ENCODE assay signal across 7 cellular contexts in genomic region chr11:125056111-125056510, GRCh38. TPM values are rescaled to one million over a fixed set of nuclear protein-coding genes. Genes with fewer than 3 reads are reported as not detected.
DNase-seq lines count a peak whose midpoint lies in the region; ATAC-seq, FAIRE-seq and TF ChIP-seq lines count a peak whose summit lies in the region.
"Not testable (repeated sequence)": the region's sequence is repeated elsewhere in the genome, so short reads cannot be mapped to it uniquely, and the experiment has no call there.
"Had no signal": no experiment of that assay in that cellular context is flagged by ENCODE, and none has a peak within 500 bp of the region (broad histone marks: within the 10 kb centered on the region; RNA-seq: fewer than 3 reads in every experiment).

No MANE protein-coding gene starts in this region.

- in situ Hi-C loops in K562 (cut with MboI), result not testable (repeated sequence)

- not testable (repeated sequence) for H2AFZ ChIP-seq in PC-9; K562 (ENCODE audit: low read depth, low read length)

- WGBS in K562 (ENCODE audit: insufficient coverage, low coverage, missing lambda C conversion rate), result 100% methylated on average over 1 of the region's 2 CpGs

- not testable (repeated sequence) for TF ChIP-seq POLR2A in K562 (conservative IDR thresholded peaks at IDR 0.05)

- not testable (repeated sequence) for H3K27me3 ChIP-seq in PC-9 (ENCODE audit: insufficient read depth, low read depth); K562 (ENCODE audit: control insufficient read depth in 2 of 2, insufficient read depth in 2 of 2, low read length in 2 of 2)

- not testable (repeated sequence) for H3K9me2 ChIP-seq in PC-9 (ENCODE audit: insufficient read depth)

- not testable (repeated sequence) for FAIRE-seq in K562 (lab: Jason Lieb, UNC)

- not testable (repeated sequence) for ATAC-seq in K562

- H3K4me3 ChIP-seq in HEK293 (ENCODE audit: low read depth, low read length); PC-9; K562: not testable (repeated sequence)

- not testable (repeated sequence) for DNase-seq in PC-9; K562 (ENCODE audit: extremely low read depth in 1 of 4, low spot score in 3 of 4)

- not testable (repeated sequence) for TF ChIP-seq CTCF in HEK293 (tag by site-specific recombination; IDR thresholded peaks at IDR 0.05); PC-9 (conservative IDR thresholded peaks at IDR 0.05); VCaP (conservative IDR thresholded peaks at IDR 0.05); K562 (IDR thresholded peaks at IDR 0.05 in 2 of 3, conservative IDR thresholded peaks at IDR 0.05 in 1 of 3; ENCODE audit: insufficient read depth in 2 of 3, low read depth in 1 of 3, low read length in 3 of 3)

- not testable (repeated sequence) for H3K9me3 ChIP-seq in HEK293 (ENCODE audit: control insufficient read depth, insufficient read depth, low read depth, low read length); PC-9 (ENCODE audit: insufficient read depth, low read depth); K562 (replicated peaks; ENCODE audit: control insufficient read depth, insufficient read depth, low read depth, low read length)

- TF ChIP-seq EP300 in K562 (IDR thresholded peaks at IDR 0.05; ENCODE audit: low read length), result not testable (repeated sequence)

- H3K36me3 ChIP-seq in HEK293 (ENCODE audit: control insufficient read depth in 2 of 2, insufficient read depth in 1 of 2, low read length in 2 of 2); PC-9 (ENCODE audit: low read depth); K562 (ENCODE audit: control insufficient read depth, insufficient read depth, low read length): not testable (repeated sequence)

- not testable (repeated sequence) for TF ChIP-seq RAD21 in K562 (CRISPR knock-in tag; conservative IDR thresholded peaks at IDR 0.05 in 1 of 2, IDR thresholded peaks at IDR 0.05 in 1 of 2)

- POLR2A ChIA-PET in HEK293 (lab: Yijun Ruan, JAX); PC-9 (lab: Charles Lee; ENCODE audit: unreplicated experiment): not testable (repeated sequence)
- POLR2A ChIA-PET in K562 (lab: Yijun Ruan, JAX), result interaction anchor here (0.5 kb wide), 1 partner anchor 10 kb away, joined by 3 read pairs; no protein-coding TSS in a partner anchor

- intact Hi-C loops in PC-9 (cut with micrococcal nuclease; ENCODE audit: unreplicated experiment); K562 (cut with micrococcal nuclease): not testable (repeated sequence)

- not testable (repeated sequence) for H3K4me2 ChIP-seq in PC-9; K562 (ENCODE audit: insufficient read depth, low read length)

- H3K27ac ChIP-seq in HEK293 (ENCODE audit: extremely low read depth, low read depth, low read length); K562 (ENCODE audit: extremely low read depth, low read depth, low read length): not testable (repeated sequence)
- H3K27ac ChIP-seq in PC-9, result 0 out of 2 replicates have a peak overlapping the region, but pooled peaks have one; percentile 62
- peak overlapping the region; percentile 79 for H3K27ac ChIP-seq in VCaP

- not testable (repeated sequence) for H3K4me1 ChIP-seq in HEK293 (ENCODE audit: control insufficient read depth, insufficient read depth, low read length)
- H3K4me1 ChIP-seq in PC-9 (replicated peaks; ENCODE audit: insufficient read depth), result peaks cover 23% of the 10 kb centered on the region
- peaks cover 6 to 11% of the 10 kb centered on the region in 2 experiments; a peak in 3 of 5 replicates for H3K4me1 ChIP-seq in K562 (replicated peaks in 1 of 2; ENCODE audit: control insufficient read depth in 2 of 2, insufficient read depth in 2 of 2, low read length in 2 of 2)

- not testable (repeated sequence) for BruUV-seq in PC-9 (replicated peaks; lab: Mats Ljungman, UMichigan); K562 (replicated peaks; lab: Mats Ljungman, UMichigan)

- H3F3A ChIP-seq in PC-9 (ENCODE audit: insufficient read depth, low read depth), result not testable (repeated sequence)

- not testable (repeated sequence) for H3K79me2 ChIP-seq in PC-9 (ENCODE audit: low read depth); K562 (ENCODE audit: control insufficient read depth, insufficient read depth, low read length)

- CTCF ChIA-PET in HEK293 (lab: Yijun Ruan, JAX), result interaction anchor here (0.9 kb wide), 1 partner anchor 375 kb away, joined by 3 read pairs; no protein-coding TSS in a partner anchor
- CTCF ChIA-PET in PC-9 (lab: Charles Lee); K562 (lab: Yijun Ruan, JAX; ENCODE audit: low intra/inter-chr PET ratio): not testable (repeated sequence)

- H3K9me1 ChIP-seq in K562 (ENCODE audit: control insufficient read depth, insufficient read depth, low read length), result not testable (repeated sequence)

- H4K20me1 ChIP-seq in PC-9 (ENCODE audit: insufficient read depth); K562 (replicated peaks; ENCODE audit: control insufficient read depth, insufficient read depth, low read length): not testable (repeated sequence)

- H3K9ac ChIP-seq in K562 (ENCODE audit: insufficient read depth in 1 of 2, low read depth in 2 of 2, low read length in 2 of 2), result not testable (repeated sequence)

TF ChIP-seq in HEK293, 187 proteins besides CTCF, POLR2A, EP300 and RAD21:
- TF ChIP-seq ZNF146 (tag by site-specific recombination; IDR thresholded peaks at IDR 0.05), result peak; percentile 76; the same call in 1 of the 2 replicates

TF ChIP-seq in K562, 482 proteins besides CTCF, POLR2A, EP300 and RAD21:
- TF ChIP-seq ZNF146 (CRISPR knock-in tag; IDR thresholded peaks at IDR 0.05; ENCODE audit: unreplicated experiment) (peak; percentile 78), RBM25 (IDR thresholded peaks at IDR 0.05; ENCODE audit: low read depth, low read length, severe bottlenecking) (peak; percentile 8)

RNA-seq across cellular contexts. Expression of gene SLC37A2, which starts 7.0 kb away (rescaled TPM):
- total RNA-seq in PC-9 (2021) (14.6 and 24.0 TPM in 2 replicates), K562 (2014; rRNA removed) (0.27 and 0.57 TPM in 2 replicates), K562 (2014; rRNA removed; fragmentation: Illumina TruSeq; extraction: Trizol) (0.45 and 0.47 TPM in 2 replicates), K562 (2015; rRNA removed; fragmentation: Illumina TruSeq; extraction: Trizol) (0.53 and 0.72 TPM in 2 replicates), K562 (2021) (0.58 and 0.71 TPM in 2 replicates)
- total RNA-seq in K562 (2011; cell fraction: chromatin; rRNA removed; ENCODE audit: low replicate concordance), result 2.5 and 4.6 TPM in 2 replicates
- 2.1 and 2.3 TPM in 2 replicates for total RNA-seq in K562 (2011; cell fraction: nucleolus; rRNA removed)
- 2.1 and 2.3 TPM in 2 replicates for total RNA-seq in K562 (2011; cell fraction: nucleoplasm; rRNA removed)
- polyA plus RNA-seq in K562 (2011; rRNA removed) (0.70 and 0.96 TPM in 2 replicates), K562 (2014; fragmentation: Illumina TruSeq; extraction: Trizol) (0.40 and 0.52 TPM in 2 replicates), K562 (2014; fragmentation: Nextera tagmentation; extraction: Ambion mirVana) (under 1 TPM; 0.01 to 0.11 TPM), K562 (2014; rRNA removed) (1.0 and 1.2 TPM in 2 replicates)
- 0.50 and 1.1 TPM in 2 replicates for polyA plus RNA-seq in K562 (2011; cell fraction: cytosol; rRNA removed)
- polyA plus RNA-seq in K562 (2011; cell fraction: nucleus; rRNA removed), result 4.2 and 6.1 TPM in 2 replicates
- polyA plus RNA-seq in K562 (2012), result 0.62 and 1.8 TPM in 2 replicates
- polyA minus RNA-seq in K562 (2011; rRNA and poly(A)+ RNA removed), result 0.42 and 1.4 TPM in 2 replicates
- not detected in 2 replicates for polyA minus RNA-seq in K562 (2011; cell fraction: cytosol; rRNA and poly(A)+ RNA removed)
- 1.9 and 2.2 TPM in 2 replicates for polyA minus RNA-seq in K562 (2011; cell fraction: nucleus; rRNA and poly(A)+ RNA removed)
- total RNA-seq: A673; CD4-positive, CD25-positive, alpha-beta regulatory T cell had no signal
- polyA plus RNA-seq: CD4-positive, alpha-beta memory T cell had no signal

RNA-seq across cellular contexts. Expression of gene TMEM218, which starts 55.3 kb away (rescaled TPM):
- total RNA-seq in PC-9 (2021) (16.4 and 20.5 TPM in 2 replicates), K562 (2014; rRNA removed) (13.4 and 19.4 TPM in 2 replicates), K562 (2014; rRNA removed; fragmentation: Illumina TruSeq; extraction: Trizol) (26.9 and 28.7 TPM in 2 replicates), K562 (2015; rRNA removed; fragmentation: Illumina TruSeq; extraction: Trizol) (21.7 and 25.4 TPM in 2 replicates), K562 (2021) (15.9 and 17.2 TPM in 2 replicates)
- 14.9 and 15.6 TPM in 2 replicates for total RNA-seq in K562 (2011; cell fraction: chromatin; rRNA removed; ENCODE audit: low replicate concordance)
- total RNA-seq in K562 (2011; cell fraction: nucleolus; rRNA removed), result 11.4 and 16.0 TPM in 2 replicates
- total RNA-seq in K562 (2011; cell fraction: nucleoplasm; rRNA removed), result 20.0 and 24.9 TPM in 2 replicates
- polyA plus RNA-seq in K562 (2011; rRNA removed) (17.5 and 32.2 TPM in 2 replicates), K562 (2014; fragmentation: Illumina TruSeq; extraction: Trizol) (25.4 and 30.5 TPM in 2 replicates), K562 (2014; fragmentation: Nextera tagmentation; extraction: Ambion mirVana) (10 to 100 TPM; 24.8 to 25.1 TPM), K562 (2014; rRNA removed) (24.7 and 26.6 TPM in 2 replicates)
- polyA plus RNA-seq in K562 (2011; cell fraction: cytosol; rRNA removed), result 17.6 and 22.3 TPM in 2 replicates
- polyA plus RNA-seq in K562 (2011; cell fraction: nucleus; rRNA removed), result 36.4 and 50.8 TPM in 2 replicates
- polyA plus RNA-seq in K562 (2012), result 23.1 and 29.3 TPM in 2 replicates
- polyA minus RNA-seq in K562 (2011; rRNA and poly(A)+ RNA removed), result 8.5 and 11.0 TPM in 2 replicates
- polyA minus RNA-seq in K562 (2011; cell fraction: cytosol; rRNA and poly(A)+ RNA removed), result 4.2 and 6.5 TPM in 2 replicates
- 11.8 and 13.7 TPM in 2 replicates for polyA minus RNA-seq in K562 (2011; cell fraction: nucleus; rRNA and poly(A)+ RNA removed)
